1 cellular context compared by ENCODE assay signal in genomic region chr16:69396187-69397061, GRCh38.
TF ChIP-seq lines count a peak whose summit lies in the region.

No MANE protein-coding gene starts in this region.

TF ChIP-seq in GM12878, 131 proteins besides CTCF, POLR2A, EP300 and RAD21 (continues in another document):
- TF ChIP-seq, protein P1, sequence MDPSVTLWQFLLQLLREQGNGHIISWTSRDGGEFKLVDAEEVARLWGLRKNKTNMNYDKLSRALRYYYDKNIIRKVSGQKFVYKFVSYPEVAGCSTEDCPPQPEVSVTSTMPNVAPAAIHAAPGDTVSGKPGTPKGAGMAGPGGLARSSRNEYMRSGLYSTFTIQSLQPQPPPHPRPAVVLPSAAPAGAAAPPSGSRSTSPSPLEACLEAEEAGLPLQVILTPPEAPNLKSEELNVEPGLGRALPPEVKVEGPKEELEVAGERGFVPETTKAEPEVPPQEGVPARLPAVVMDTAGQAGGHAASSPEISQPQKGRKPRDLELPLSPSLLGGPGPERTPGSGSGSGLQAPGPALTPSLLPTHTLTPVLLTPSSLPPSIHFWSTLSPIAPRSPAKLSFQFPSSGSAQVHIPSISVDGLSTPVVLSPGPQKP (IDR thresholded peaks at IDR 0.05; ENCODE audit: low read depth, low read length) = no peak
- TF ChIP-seq TCF7 (IDR thresholded peaks at IDR 0.05; ENCODE audit: borderline replicate concordance) (0 out of 2 replicates have a peak, but pooled peaks have one; percentile 14), KLF5 (IDR thresholded peaks at IDR 0.05; ENCODE audit: partially characterized antibody) (no peak), SRF (IDR thresholded peaks at IDR 0.05; ENCODE audit: low read depth in 2 of 2, low read length in 2 of 2) (no peak), ZNF384 (IDR thresholded peaks at IDR 0.05; ENCODE audit: borderline replicate concordance, low read depth, low read length) (no peak), YBX1 (IDR thresholded peaks at IDR 0.05) (no peak), SMC3 (IDR thresholded peaks at IDR 0.05; ENCODE audit: borderline replicate concordance, low read length) (peak; percentile 72; the same call in 1 of the 2 replicates), HSF1 (IDR thresholded peaks at IDR 0.05; ENCODE audit: low read depth, low read length) (no peak), MTA3 (IDR thresholded peaks at IDR 0.05; ENCODE audit: borderline replicate concordance, low read length) (no peak), ZSCAN29 (IDR thresholded peaks at IDR 0.05) (no peak), ZBTB4 (CRISPR knock-in tag; IDR thresholded peaks at IDR 0.05) (no peak), KAT2A (conservative IDR thresholded peaks at IDR 0.05; ENCODE audit: control insufficient read depth, low read depth, low read length) (no peak), CREM (IDR thresholded peaks at IDR 0.05; ENCODE audit: low read depth) (peak; percentile 88), SIN3A (IDR thresholded peaks at IDR 0.05; ENCODE audit: low read depth, low read length) (no peak), RUNX3 (IDR thresholded peaks at IDR 0.05; ENCODE audit: low read length) (peak; percentile 46; the same call in 1 of the 2 replicates), RAD51 (IDR thresholded peaks at IDR 0.05) (0 out of 2 replicates have a peak, but pooled peaks have one; percentile 14), CBX5 (IDR thresholded peaks at IDR 0.05; ENCODE audit: low read depth) (no peak), JUND (IDR thresholded peaks at IDR 0.05; ENCODE audit: low read depth, low read length) (no peak), PML (IDR thresholded peaks at IDR 0.05; ENCODE audit: low read length) (no peak), PAX8 (IDR thresholded peaks at IDR 0.05) (no peak), ETV6 (conservative IDR thresholded peaks at IDR 0.05 in 1 of 2, IDR thresholded peaks at IDR 0.05 in 1 of 2; ENCODE audit: borderline replicate concordance in 1 of 2, low read depth in 1 of 2) (no peak), SMAD5 (IDR thresholded peaks at IDR 0.05; ENCODE audit: low read depth) (no peak), ZNF24 (IDR thresholded peaks at IDR 0.05) (no peak), MXI1 (IDR thresholded peaks at IDR 0.05; ENCODE audit: low read depth, low read length) (no peak), RFX5 (IDR thresholded peaks at IDR 0.05; ENCODE audit: low read depth, low read length) (no peak), HDGF (IDR thresholded peaks at IDR 0.05) (no peak), HCFC1 (IDR thresholded peaks at IDR 0.05; ENCODE audit: low read length) (no peak), TAF1 (IDR thresholded peaks at IDR 0.05; ENCODE audit: borderline replicate concordance, low read depth, low read length) (no peak), ATF7 (IDR thresholded peaks at IDR 0.05; ENCODE audit: low read depth) (peak; percentile 94), NFXL1 (IDR thresholded peaks at IDR 0.05; ENCODE audit: borderline replicate concordance) (no peak), BHLHE40 (IDR thresholded peaks at IDR 0.05; ENCODE audit: borderline replicate concordance in 1 of 2, low read depth in 2 of 2, low read length in 1 of 2) (no peak), GATAD2B (conservative IDR thresholded peaks at IDR 0.05; ENCODE audit: low read depth) (no peak), EGR1 (IDR thresholded peaks at IDR 0.05; ENCODE audit: borderline replicate concordance in 1 of 2, low read depth in 2 of 2, low read length in 2 of 2) (no peak), ZBED1 (IDR thresholded peaks at IDR 0.05; ENCODE audit: borderline replicate concordance) (no peak), DPF2 (IDR thresholded peaks at IDR 0.05) (no peak), MTA2 (IDR thresholded peaks at IDR 0.05; ENCODE audit: low read depth) (no peak), BCL11A (IDR thresholded peaks at IDR 0.05; ENCODE audit: low read depth, low read length) (no peak), MYC (IDR thresholded peaks at IDR 0.05; ENCODE audit: insufficient read depth, insufficient read length, insufficient replicate concordance, low read length, severe bottlenecking) (no peak), YY1 (IDR thresholded peaks at IDR 0.05; ENCODE audit: low read depth, low read length) (peak; percentile 41; the same call in 1 of the 2 replicates), CREB1 (IDR thresholded peaks at IDR 0.05; ENCODE audit: low read depth) (peak; percentile 81), NRF1 (conservative IDR thresholded peaks at IDR 0.05; ENCODE audit: low read depth, low read length) (no peak), POLR2AphosphoS5 (IDR thresholded peaks at IDR 0.05; ENCODE audit: low read length) (no peak)
- TF ChIP-seq, protein P2, sequence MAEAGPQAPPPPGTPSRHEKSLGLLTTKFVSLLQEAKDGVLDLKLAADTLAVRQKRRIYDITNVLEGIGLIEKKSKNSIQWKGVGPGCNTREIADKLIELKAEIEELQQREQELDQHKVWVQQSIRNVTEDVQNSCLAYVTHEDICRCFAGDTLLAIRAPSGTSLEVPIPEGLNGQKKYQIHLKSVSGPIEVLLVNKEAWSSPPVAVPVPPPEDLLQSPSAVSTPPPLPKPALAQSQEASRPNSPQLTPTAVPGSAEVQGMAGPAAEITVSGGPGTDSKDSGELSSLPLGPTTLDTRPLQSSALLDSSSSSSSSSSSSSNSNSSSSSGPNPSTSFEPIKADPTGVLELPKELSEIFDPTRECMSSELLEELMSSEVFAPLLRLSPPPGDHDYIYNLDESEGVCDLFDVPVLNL (IDR thresholded peaks at IDR 0.05; ENCODE audit: low read depth, low read length) = no peak
- TF ChIP-seq, protein P3, sequence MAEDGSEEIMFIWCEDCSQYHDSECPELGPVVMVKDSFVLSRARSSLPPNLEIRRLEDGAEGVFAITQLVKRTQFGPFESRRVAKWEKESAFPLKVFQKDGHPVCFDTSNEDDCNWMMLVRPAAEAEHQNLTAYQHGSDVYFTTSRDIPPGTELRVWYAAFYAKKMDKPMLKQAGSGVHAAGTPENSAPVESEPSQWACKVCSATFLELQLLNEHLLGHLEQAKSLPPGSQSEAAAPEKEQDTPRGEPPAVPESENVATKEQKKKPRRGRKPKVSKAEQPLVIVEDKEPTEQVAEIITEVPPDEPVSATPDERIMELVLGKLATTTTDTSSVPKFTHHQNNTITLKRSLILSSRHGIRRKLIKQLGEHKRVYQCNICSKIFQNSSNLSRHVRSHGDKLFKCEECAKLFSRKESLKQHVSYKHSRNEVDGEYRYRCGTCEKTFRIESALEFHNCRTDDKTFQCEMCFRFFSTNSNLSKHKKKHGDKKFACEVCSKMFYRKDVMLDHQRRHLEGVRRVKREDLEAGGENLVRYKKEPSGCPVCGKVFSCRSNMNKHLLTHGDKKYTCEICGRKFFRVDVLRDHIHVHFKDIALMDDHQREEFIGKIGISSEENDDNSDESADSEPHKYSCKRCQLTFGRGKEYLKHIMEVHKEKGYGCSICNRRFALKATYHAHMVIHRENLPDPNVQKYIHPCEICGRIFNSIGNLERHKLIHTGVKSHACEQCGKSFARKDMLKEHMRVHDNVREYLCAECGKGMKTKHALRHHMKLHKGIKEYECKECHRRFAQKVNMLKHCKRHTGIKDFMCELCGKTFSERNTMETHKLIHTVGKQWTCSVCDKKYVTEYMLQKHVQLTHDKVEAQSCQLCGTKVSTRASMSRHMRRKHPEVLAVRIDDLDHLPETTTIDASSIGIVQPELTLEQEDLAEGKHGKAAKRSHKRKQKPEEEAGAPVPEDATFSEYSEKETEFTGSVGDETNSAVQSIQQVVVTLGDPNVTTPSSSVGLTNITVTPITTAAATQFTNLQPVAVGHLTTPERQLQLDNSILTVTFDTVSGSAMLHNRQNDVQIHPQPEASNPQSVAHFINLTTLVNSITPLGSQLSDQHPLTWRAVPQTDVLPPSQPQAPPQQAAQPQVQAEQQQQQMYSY (CRISPR knock-in tag; IDR thresholded peaks at IDR 0.05) = no peak
- TF ChIP-seq, protein P4, sequence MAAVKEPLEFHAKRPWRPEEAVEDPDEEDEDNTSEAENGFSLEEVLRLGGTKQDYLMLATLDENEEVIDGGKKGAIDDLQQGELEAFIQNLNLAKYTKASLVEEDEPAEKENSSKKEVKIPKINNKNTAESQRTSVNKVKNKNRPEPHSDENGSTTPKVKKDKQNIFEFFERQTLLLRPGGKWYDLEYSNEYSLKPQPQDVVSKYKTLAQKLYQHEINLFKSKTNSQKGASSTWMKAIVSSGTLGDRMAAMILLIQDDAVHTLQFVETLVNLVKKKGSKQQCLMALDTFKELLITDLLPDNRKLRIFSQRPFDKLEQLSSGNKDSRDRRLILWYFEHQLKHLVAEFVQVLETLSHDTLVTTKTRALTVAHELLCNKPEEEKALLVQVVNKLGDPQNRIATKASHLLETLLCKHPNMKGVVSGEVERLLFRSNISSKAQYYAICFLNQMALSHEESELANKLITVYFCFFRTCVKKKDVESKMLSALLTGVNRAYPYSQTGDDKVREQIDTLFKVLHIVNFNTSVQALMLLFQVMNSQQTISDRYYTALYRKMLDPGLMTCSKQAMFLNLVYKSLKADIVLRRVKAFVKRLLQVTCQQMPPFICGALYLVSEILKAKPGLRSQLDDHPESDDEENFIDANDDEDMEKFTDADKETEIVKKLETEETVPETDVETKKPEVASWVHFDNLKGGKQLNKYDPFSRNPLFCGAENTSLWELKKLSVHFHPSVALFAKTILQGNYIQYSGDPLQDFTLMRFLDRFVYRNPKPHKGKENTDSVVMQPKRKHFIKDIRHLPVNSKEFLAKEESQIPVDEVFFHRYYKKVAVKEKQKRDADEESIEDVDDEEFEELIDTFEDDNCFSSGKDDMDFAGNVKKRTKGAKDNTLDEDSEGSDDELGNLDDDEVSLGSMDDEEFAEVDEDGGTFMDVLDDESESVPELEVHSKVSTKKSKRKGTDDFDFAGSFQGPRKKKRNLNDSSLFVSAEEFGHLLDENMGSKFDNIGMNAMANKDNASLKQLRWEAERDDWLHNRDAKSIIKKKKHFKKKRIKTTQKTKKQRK (IDR thresholded peaks at IDR 0.05; ENCODE audit: low read depth, low read length) = no peak
- TF ChIP-seq, protein P5, sequence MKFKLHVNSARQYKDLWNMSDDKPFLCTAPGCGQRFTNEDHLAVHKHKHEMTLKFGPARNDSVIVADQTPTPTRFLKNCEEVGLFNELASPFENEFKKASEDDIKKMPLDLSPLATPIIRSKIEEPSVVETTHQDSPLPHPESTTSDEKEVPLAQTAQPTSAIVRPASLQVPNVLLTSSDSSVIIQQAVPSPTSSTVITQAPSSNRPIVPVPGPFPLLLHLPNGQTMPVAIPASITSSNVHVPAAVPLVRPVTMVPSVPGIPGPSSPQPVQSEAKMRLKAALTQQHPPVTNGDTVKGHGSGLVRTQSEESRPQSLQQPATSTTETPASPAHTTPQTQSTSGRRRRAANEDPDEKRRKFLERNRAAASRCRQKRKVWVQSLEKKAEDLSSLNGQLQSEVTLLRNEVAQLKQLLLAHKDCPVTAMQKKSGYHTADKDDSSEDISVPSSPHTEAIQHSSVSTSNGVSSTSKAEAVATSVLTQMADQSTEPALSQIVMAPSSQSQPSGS (IDR thresholded peaks at IDR 0.05; ENCODE audit: low read length) = no peak
- TF ChIP-seq, protein P6, sequence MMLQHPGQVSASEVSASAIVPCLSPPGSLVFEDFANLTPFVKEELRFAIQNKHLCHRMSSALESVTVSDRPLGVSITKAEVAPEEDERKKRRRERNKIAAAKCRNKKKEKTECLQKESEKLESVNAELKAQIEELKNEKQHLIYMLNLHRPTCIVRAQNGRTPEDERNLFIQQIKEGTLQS (IDR thresholded peaks at IDR 0.05; ENCODE audit: borderline replicate concordance, extremely low read depth, low read depth, low read length) = no peak
- TF ChIP-seq, protein P7, sequence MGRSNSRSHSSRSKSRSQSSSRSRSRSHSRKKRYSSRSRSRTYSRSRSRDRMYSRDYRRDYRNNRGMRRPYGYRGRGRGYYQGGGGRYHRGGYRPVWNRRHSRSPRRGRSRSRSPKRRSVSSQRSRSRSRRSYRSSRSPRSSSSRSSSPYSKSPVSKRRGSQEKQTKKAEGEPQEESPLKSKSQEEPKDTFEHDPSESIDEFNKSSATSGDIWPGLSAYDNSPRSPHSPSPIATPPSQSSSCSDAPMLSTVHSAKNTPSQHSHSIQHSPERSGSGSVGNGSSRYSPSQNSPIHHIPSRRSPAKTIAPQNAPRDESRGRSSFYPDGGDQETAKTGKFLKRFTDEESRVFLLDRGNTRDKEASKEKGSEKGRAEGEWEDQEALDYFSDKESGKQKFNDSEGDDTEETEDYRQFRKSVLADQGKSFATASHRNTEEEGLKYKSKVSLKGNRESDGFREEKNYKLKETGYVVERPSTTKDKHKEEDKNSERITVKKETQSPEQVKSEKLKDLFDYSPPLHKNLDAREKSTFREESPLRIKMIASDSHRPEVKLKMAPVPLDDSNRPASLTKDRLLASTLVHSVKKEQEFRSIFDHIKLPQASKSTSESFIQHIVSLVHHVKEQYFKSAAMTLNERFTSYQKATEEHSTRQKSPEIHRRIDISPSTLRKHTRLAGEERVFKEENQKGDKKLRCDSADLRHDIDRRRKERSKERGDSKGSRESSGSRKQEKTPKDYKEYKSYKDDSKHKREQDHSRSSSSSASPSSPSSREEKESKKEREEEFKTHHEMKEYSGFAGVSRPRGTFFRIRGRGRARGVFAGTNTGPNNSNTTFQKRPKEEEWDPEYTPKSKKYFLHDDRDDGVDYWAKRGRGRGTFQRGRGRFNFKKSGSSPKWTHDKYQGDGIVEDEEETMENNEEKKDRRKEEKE (IDR thresholded peaks at IDR 0.05) = no peak
